1 cellular context compared by ENCODE assay signal in genomic region chr17:4939804-4940624, GRCh38.
A peak's percentile ranks its signal among the peaks of the same experiment; 100 is the strongest.
TF ChIP-seq lines count a peak whose summit lies in the region.

RNF167 (plus strand) TSS chr17:4940268; CDS start chr17:4940910, 642 bp downstream.
SLC25A11 (minus strand) TSS chr17:4940046; CDS start chr17:4939910, 136 bp downstream.

TF ChIP-seq in GM12878, 131 proteins besides CTCF, POLR2A, EP300 and RAD21 (continued from another document):
- TF ChIP-seq SMC3 (IDR thresholded peaks at IDR 0.05; ENCODE audit: borderline replicate concordance, low read length) (no peak; the same call in 1 of the 2 replicates), CREB1 (IDR thresholded peaks at IDR 0.05; ENCODE audit: low read depth) (no peak), SUPT20H (IDR thresholded peaks at IDR 0.05; ENCODE audit: borderline replicate concordance, control insufficient read depth, low read depth, low read length) (no peak), NR2F1 (conservative IDR thresholded peaks at IDR 0.05) (peak; percentile 75), POLR2AphosphoS5 (IDR thresholded peaks at IDR 0.05; ENCODE audit: low read length) (peak; percentile 97), ZNF207 (IDR thresholded peaks at IDR 0.05; ENCODE audit: borderline replicate concordance) (peak; percentile 70), JUND (IDR thresholded peaks at IDR 0.05; ENCODE audit: low read depth, low read length) (no peak), NFXL1 (IDR thresholded peaks at IDR 0.05; ENCODE audit: borderline replicate concordance) (no peak), CHD2 (IDR thresholded peaks at IDR 0.05; ENCODE audit: borderline replicate concordance, low read depth, low read length) (peak; percentile 100), ZBED1 (IDR thresholded peaks at IDR 0.05; ENCODE audit: borderline replicate concordance) (peak; percentile 83; the same call in 1 of the 2 replicates), CUX1 (IDR thresholded peaks at IDR 0.05; ENCODE audit: insufficient replicate concordance, low read depth, low read length) (no peak), MAX (IDR thresholded peaks at IDR 0.05; ENCODE audit: low read depth, low read length) (peak; percentile 52; the same call in 1 of the 2 replicates), SIX5 (IDR thresholded peaks at IDR 0.05; ENCODE audit: low read depth, low read length, severe bottlenecking) (peak; percentile 25), IKZF1 (conservative IDR thresholded peaks at IDR 0.05) (peak; percentile 99)
